17 cellular contexts compared by ENCODE assay signal in genomic region chr14:93035585-93035916, GRCh38.
DNase-seq lines count a peak whose midpoint lies in the region; ATAC-seq and TF ChIP-seq lines count a peak whose summit lies in the region.
"Had no signal": no experiment of that assay in that cellular context is flagged by ENCODE, and none has a peak within 500 bp of the region (broad histone marks: within the 10 kb centered on the region; RNA-seq: fewer than 3 reads in every experiment).

No MANE protein-coding gene starts in this region.

- H3K4me1 ChIP-seq in neuronal stem cell (ENCODE audit: control insufficient read depth in 2 of 2, insufficient read depth in 1 of 2, low read depth in 1 of 2, low read length in 2 of 2), result peaks cover 44 to 53% of the 10 kb centered on the region in 2 donors

- H4K8ac ChIP-seq in neuronal stem cell (ENCODE audit: low read depth, low read length), result no peak overlapping the region

- TF ChIP-seq CTCF in natural killer cell (IDR thresholded peaks at IDR 0.05), result no peak

- DNase-seq in natural killer cell, result no peak
- no peak for DNase-seq in natural killer cell treated with Interleukin-12 subunit alpha and Interleukin-12 subunit beta and Interleukin-15 and Interleukin-18, amount 100 ng/mL, for 72 hours (ENCODE audit: low spot score)
- no peak for DNase-seq in neuronal stem cell (ENCODE audit: low spot score)
- DNase-seq in NCI-H1105 treated with DMSO at 0.1 percent for 48 hours (lab: John Stamatoyannopoulos, UW), result no peak
- DNase-seq in NCI-H526 treated with DMSO at 0.1 percent for 48 hours (lab: John Stamatoyannopoulos, UW), result no peak
- no peak for DNase-seq in activated T-helper 1 cell treated with anti-CD3 and anti-CD28 coated beads, Interleukin-12 subunit alpha, Interleukin-12 subunit beta, Interleukin-2, Interleukin-4 antibody, amounts not matched to agents 30 ng/mL and 10 ng/mL and 1 ng/mL, durations not matched to agents 14 hours and 24 hours and 36 hours (ENCODE audit: low spot score)
- DNase-seq: activated CD4-positive, alpha-beta T cell treated with anti-CD3 and anti-CD28 coated beads for 1 hour; activated naive CD8-positive, alpha-beta T cell treated with anti-CD3 and anti-CD28 coated beads, Interleukin-2, amount 10 ng/mL, durations not matched to agents 7 days and 5 days; CD4-positive, CD25-positive, alpha-beta regulatory T cell; lower lobe of right lung; NCI-H1436 treated with DMSO at 0.1 percent for 48 hours; NCI-H2171 treated with DMSO at 0.1 percent for 48 hours; stimulated activated CD4-positive, alpha-beta T cell treated with anti-CD3 and anti-CD28 coated beads, Interleukin-4, amount 100 ng/mL, for 4 hours had no signal

- no peak overlapping the region for H2AFZ ChIP-seq in neuronal stem cell (ENCODE audit: low read length)
- H2AFZ ChIP-seq: parathyroid adenoma had no signal

- no CpG with 5 or more reads among the region's 5 CpGs for WGBS in neuronal stem cell (ENCODE audit: extremely low coverage in 2 of 2, insufficient read length in 2 of 2, insufficient replicate concordance in 1 of 2), 2 donors

- no peak overlapping the region for H3K4me3 Mint-ChIP-seq in natural killer cell
- no peak overlapping the region for H3K4me3 Mint-ChIP-seq in natural killer cell treated with Interleukin-12 subunit alpha and Interleukin-12 subunit beta and Interleukin-15 and Interleukin-18, amount 100 ng/mL, for 72 hours
- no peak overlapping the region for H3K4me3 Mint-ChIP-seq in dendritic cell treated with granulocyte-macrophage colony-stimulating factor and Interleukin-4, amounts not matched to agents 40 ng/mL and 50 ng/mL, for 4 days
- H3K4me3 Mint-ChIP-seq in activated T-helper 1 cell treated with anti-CD3 and anti-CD28 coated beads, Interleukin-12 subunit alpha, Interleukin-12 subunit beta, Interleukin-2, Interleukin-4 antibody, amounts not matched to agents 30 ng/mL and 10 ng/mL and 1 ng/mL, durations not matched to agents 14 hours and 24 hours and 36 hours, result no peak overlapping the region
- H3K4me3 Mint-ChIP-seq: activated naive CD8-positive, alpha-beta T cell treated with anti-CD3 and anti-CD28 coated beads, Interleukin-2, amount 10 ng/mL, durations not matched to agents 7 days and 5 days; CD4-positive, CD25-positive, alpha-beta regulatory T cell had no signal

- H3K14ac ChIP-seq in neuronal stem cell (ENCODE audit: low read length), result no peak overlapping the region

- H3K4me2 ChIP-seq in neuronal stem cell (ENCODE audit: insufficient read depth, low read length, poor library complexity, severe bottlenecking), result no peak overlapping the region

- H3K9ac ChIP-seq in neuronal stem cell (ENCODE audit: low read depth, low read length, poor library complexity), result no peak overlapping the region
- H3K9ac ChIP-seq: parathyroid adenoma had no signal

- H3K9me3 ChIP-seq in neuronal stem cell (replicated peaks in 1 of 2; ENCODE audit: control insufficient read depth in 2 of 2, insufficient read depth in 1 of 2, low read depth in 1 of 2, low read length in 2 of 2), result no peaks in the 10 kb centered on the region
- H3K9me3 ChIP-seq: lower lobe of right lung had no signal

- H3K9me3 Mint-ChIP-seq in natural killer cell, result no peaks in the 10 kb centered on the region
- H3K9me3 Mint-ChIP-seq in natural killer cell treated with Interleukin-12 subunit alpha and Interleukin-12 subunit beta and Interleukin-15 and Interleukin-18, amount 100 ng/mL, for 72 hours, result no peaks in the 10 kb centered on the region
- H3K9me3 Mint-ChIP-seq in dendritic cell treated with granulocyte-macrophage colony-stimulating factor and Interleukin-4, amounts not matched to agents 40 ng/mL and 50 ng/mL, for 4 days, result no peaks in the 10 kb centered on the region
- no peaks in the 10 kb centered on the region for H3K9me3 Mint-ChIP-seq in activated T-helper 1 cell treated with anti-CD3 and anti-CD28 coated beads, Interleukin-12 subunit alpha, Interleukin-12 subunit beta, Interleukin-2, Interleukin-4 antibody, amounts not matched to agents 30 ng/mL and 10 ng/mL and 1 ng/mL, durations not matched to agents 14 hours and 24 hours and 36 hours
- H3K9me3 Mint-ChIP-seq: activated naive CD8-positive, alpha-beta T cell treated with anti-CD3 and anti-CD28 coated beads, Interleukin-2, amount 10 ng/mL, durations not matched to agents 7 days and 5 days; CD4-positive, CD25-positive, alpha-beta regulatory T cell had no signal

- peaks cover 3% of the 10 kb centered on the region for H3K79me1 ChIP-seq in neuronal stem cell (ENCODE audit: low read depth, low read length)

- no peaks in the 10 kb centered on the region for H3K36me3 ChIP-seq in neuronal stem cell (replicated peaks in 1 of 2; ENCODE audit: control insufficient read depth in 2 of 2, insufficient read depth in 2 of 2, low read length in 2 of 2)
- H3K36me3 ChIP-seq: lower lobe of right lung had no signal

- peaks cover 45 to 77% of the 10 kb centered on the region in 2 donors for H3K4me1 Mint-ChIP-seq in natural killer cell
- peaks cover 31 to 33% of the 10 kb centered on the region in 2 donors for H3K4me1 Mint-ChIP-seq in natural killer cell treated with Interleukin-12 subunit alpha and Interleukin-12 subunit beta and Interleukin-15 and Interleukin-18, amount 100 ng/mL, for 72 hours (ENCODE audit: low read depth in 2 of 2)
- H3K4me1 Mint-ChIP-seq in dendritic cell treated with granulocyte-macrophage colony-stimulating factor and Interleukin-4, amounts not matched to agents 40 ng/mL and 50 ng/mL, for 4 days (ENCODE audit: low read depth), result peaks cover 92% of the 10 kb centered on the region
- H3K4me1 Mint-ChIP-seq in activated T-helper 1 cell treated with anti-CD3 and anti-CD28 coated beads, Interleukin-12 subunit alpha, Interleukin-12 subunit beta, Interleukin-2, Interleukin-4 antibody, amounts not matched to agents 30 ng/mL and 10 ng/mL and 1 ng/mL, durations not matched to agents 14 hours and 24 hours and 36 hours (ENCODE audit: low read depth), result peaks cover 19% of the 10 kb centered on the region

- peak overlapping the region; percentile 6 for H2AK5ac ChIP-seq in neuronal stem cell (ENCODE audit: low read depth, low read length)

- H2BK5ac ChIP-seq in neuronal stem cell (ENCODE audit: low read length), result no peak overlapping the region

- no peak overlapping the region for H2BK15ac ChIP-seq in neuronal stem cell (ENCODE audit: low read length)

- peak overlapping the region; percentile 54 for H3K18ac ChIP-seq in neuronal stem cell (ENCODE audit: low read length)

- no peak overlapping the region for H3K4ac ChIP-seq in neuronal stem cell (ENCODE audit: low read length)

- intact Hi-C loops in natural killer cell (cut with micrococcal nuclease), result no loop called here
- intact Hi-C loops in dendritic cell treated with granulocyte-macrophage colony-stimulating factor and Interleukin-4, amounts not matched to agents 40 ng/mL and 50 ng/mL, for 4 days (cut with micrococcal nuclease), result loop anchor here (10.0 kb wide), 1 partner anchor 61 kb away; no protein-coding TSS in a partner anchor
- intact Hi-C loops in activated T-helper 1 cell treated with anti-CD3 and anti-CD28 coated beads, Interleukin-12 subunit alpha, Interleukin-12 subunit beta, Interleukin-2, Interleukin-4 antibody, amounts not matched to agents 30 ng/mL and 10 ng/mL and 1 ng/mL, durations not matched to agents 14 hours and 24 hours and 36 hours (cut with micrococcal nuclease), result no loop called here

- peak overlapping the region; percentile 27 for H2BK12ac ChIP-seq in neuronal stem cell (ENCODE audit: low read length)

- H3K23ac ChIP-seq in neuronal stem cell (ENCODE audit: low read depth, low read length, poor library complexity), result no peak overlapping the region

- H3K27ac Mint-ChIP-seq in natural killer cell, result peak overlapping the region; percentile 82 to 84
- no peak overlapping the region for H3K27ac Mint-ChIP-seq in natural killer cell treated with Interleukin-12 subunit alpha and Interleukin-12 subunit beta and Interleukin-15 and Interleukin-18, amount 100 ng/mL, for 72 hours
- peak overlapping the region; percentile 85 for H3K27ac Mint-ChIP-seq in dendritic cell treated with granulocyte-macrophage colony-stimulating factor and Interleukin-4, amounts not matched to agents 40 ng/mL and 50 ng/mL, for 4 days
- no peak overlapping the region for H3K27ac Mint-ChIP-seq in activated T-helper 1 cell treated with anti-CD3 and anti-CD28 coated beads, Interleukin-12 subunit alpha, Interleukin-12 subunit beta, Interleukin-2, Interleukin-4 antibody, amounts not matched to agents 30 ng/mL and 10 ng/mL and 1 ng/mL, durations not matched to agents 14 hours and 24 hours and 36 hours

- H3K27ac ChIP-seq in neuronal stem cell (replicated peaks; ENCODE audit: low read length), result no peak overlapping the region
- H3K27ac ChIP-seq: lower lobe of right lung, parathyroid adenoma had no signal

- no peaks in the 10 kb centered on the region for H3K27me3 Mint-ChIP-seq in natural killer cell (ENCODE audit: low read depth in 2 of 2)
- H3K27me3 Mint-ChIP-seq in natural killer cell treated with Interleukin-12 subunit alpha and Interleukin-12 subunit beta and Interleukin-15 and Interleukin-18, amount 100 ng/mL, for 72 hours, result no peaks in the 10 kb centered on the region
- H3K27me3 Mint-ChIP-seq in dendritic cell treated with granulocyte-macrophage colony-stimulating factor and Interleukin-4, amounts not matched to agents 40 ng/mL and 50 ng/mL, for 4 days, result no peaks in the 10 kb centered on the region
- no peaks in the 10 kb centered on the region for H3K27me3 Mint-ChIP-seq in activated T-helper 1 cell treated with anti-CD3 and anti-CD28 coated beads, Interleukin-12 subunit alpha, Interleukin-12 subunit beta, Interleukin-2, Interleukin-4 antibody, amounts not matched to agents 30 ng/mL and 10 ng/mL and 1 ng/mL, durations not matched to agents 14 hours and 24 hours and 36 hours (ENCODE audit: insufficient read depth)
- H3K27me3 Mint-ChIP-seq: activated naive CD8-positive, alpha-beta T cell treated with anti-CD3 and anti-CD28 coated beads, Interleukin-2, amount 10 ng/mL, durations not matched to agents 7 days and 5 days; CD4-positive, CD25-positive, alpha-beta regulatory T cell had no signal

- H3K27me3 ChIP-seq in neuronal stem cell (ENCODE audit: control insufficient read depth in 3 of 3, insufficient read depth in 3 of 3, low read depth in 1 of 3, low read length in 3 of 3), result peaks cover 0 to 2% (median 0%) of the 10 kb centered on the region in 3 experiments

- no peaks in the 10 kb centered on the region for H3K36me3 Mint-ChIP-seq in natural killer cell
- no peaks in the 10 kb centered on the region for H3K36me3 Mint-ChIP-seq in natural killer cell treated with Interleukin-12 subunit alpha and Interleukin-12 subunit beta and Interleukin-15 and Interleukin-18, amount 100 ng/mL, for 72 hours
- peaks cover 22% of the 10 kb centered on the region for H3K36me3 Mint-ChIP-seq in dendritic cell treated with granulocyte-macrophage colony-stimulating factor and Interleukin-4, amounts not matched to agents 40 ng/mL and 50 ng/mL, for 4 days (ENCODE audit: low read depth)
- H3K36me3 Mint-ChIP-seq in activated T-helper 1 cell treated with anti-CD3 and anti-CD28 coated beads, Interleukin-12 subunit alpha, Interleukin-12 subunit beta, Interleukin-2, Interleukin-4 antibody, amounts not matched to agents 30 ng/mL and 10 ng/mL and 1 ng/mL, durations not matched to agents 14 hours and 24 hours and 36 hours (ENCODE audit: low read depth), result no peaks in the 10 kb centered on the region
- H3K36me3 Mint-ChIP-seq: activated naive CD8-positive, alpha-beta T cell treated with anti-CD3 and anti-CD28 coated beads, Interleukin-2, amount 10 ng/mL, durations not matched to agents 7 days and 5 days; CD4-positive, CD25-positive, alpha-beta regulatory T cell had no signal

- H3K4me3 ChIP-seq in neuronal stem cell (ENCODE audit: low read length in 2 of 2), result no peak overlapping the region
- H3K4me3 ChIP-seq: lower lobe of right lung, skin epidermis had no signal

- no peak overlapping the region for H4K91ac ChIP-seq in neuronal stem cell (ENCODE audit: low read depth, low read length, poor library complexity)

- ATAC-seq in natural killer cell (no peak), HG03159 (IDR thresholded peaks at IDR 0.05; ENCODE audit: unreplicated experiment) (no peak)
- no peak for ATAC-seq in natural killer cell treated with Interleukin-12 subunit alpha and Interleukin-12 subunit beta and Interleukin-15 and Interleukin-18, amount 100 ng/mL, for 72 hours
- ATAC-seq: lower lobe of right lung had no signal

- no peak overlapping the region for H2BK120ac ChIP-seq in neuronal stem cell (ENCODE audit: low read depth, low read length)

Comparison
In these comparisons a context has a peak if more than half of its experiments do, and no peak if none do; other contexts are left out.
1. H3K27ac Mint-ChIP-seq: peak in natural killer cell (2 of 2) and dendritic cell treated with granulocyte-macrophage colony-stimulating factor and Interleukin-4, amounts not matched to agents 40 ng/mL and 50 ng/mL, for 4 days (single experiment); none in natural killer cell treated with Interleukin-12 subunit alpha and Interleukin-12 subunit beta and Interleukin-15 and Interleukin-18, amount 100 ng/mL, for 72 hours (0 of 2) and activated T-helper 1 cell treated with anti-CD3 and anti-CD28 coated beads, Interleukin-12 subunit alpha, Interleukin-12 subunit beta, Interleukin-2, Interleukin-4 antibody, amounts not matched to agents 30 ng/mL and 10 ng/mL and 1 ng/mL, durations not matched to agents 14 hours and 24 hours and 36 hours (single experiment).